In the genomic region with DNA sequence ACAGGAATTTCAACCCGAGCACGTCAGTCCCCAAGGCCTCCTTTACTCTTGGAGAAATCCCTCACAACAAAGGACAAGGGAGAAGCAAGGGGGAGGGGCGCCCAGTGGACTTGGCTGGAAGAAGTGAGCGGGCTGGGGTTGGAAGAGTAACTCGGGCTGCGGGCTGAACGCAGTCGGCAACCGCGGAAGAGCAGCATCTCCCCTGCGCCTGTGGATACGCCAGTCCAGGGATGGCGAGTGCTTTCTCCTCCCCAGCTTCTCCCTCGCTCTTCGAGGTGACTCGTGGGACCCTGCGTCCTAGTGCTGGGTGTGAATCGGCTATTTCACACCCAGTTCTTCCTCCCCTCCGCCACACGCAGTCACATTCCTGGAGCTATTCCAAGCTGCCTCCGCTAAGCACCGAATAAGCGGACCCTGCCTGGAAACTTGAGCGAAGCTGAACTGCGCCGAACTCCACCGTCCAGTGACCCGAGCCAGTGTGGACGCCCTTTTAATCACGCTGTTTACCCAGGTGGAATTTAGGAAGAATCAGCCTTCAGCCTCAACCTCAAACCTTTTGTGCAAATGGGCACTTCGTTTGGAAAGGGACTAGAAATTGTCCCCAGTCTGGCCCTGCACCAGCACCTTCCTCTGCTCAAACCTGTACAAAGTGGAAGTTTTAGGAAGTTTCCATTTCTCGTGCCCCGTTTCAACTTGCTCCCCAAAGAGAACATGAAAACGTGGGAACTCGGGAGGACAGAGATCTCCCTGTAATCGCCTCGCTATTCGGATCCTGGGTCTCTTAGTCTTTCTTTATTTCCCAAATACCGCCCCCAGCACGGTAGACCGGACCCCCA, we compare ENCODE assay signal across 8 cellular contexts.
DNase-seq lines count a peak whose midpoint lies in the region; ATAC-seq and TF ChIP-seq lines count a peak whose summit lies in the region.

No MANE protein-coding gene starts in this region.

- peak overlapping the region; percentile 69; the same call in 1 of the 2 replicates for H3K9ac ChIP-seq in iPS-20b (ENCODE audit: low read depth, low read length)

- ATAC-seq in gastrocnemius medialis (no peak), GM18873 (IDR thresholded peaks at IDR 0.05; ENCODE audit: low FRiP score, unreplicated experiment) (no peak), HG03571 (IDR thresholded peaks at IDR 0.05; ENCODE audit: unreplicated experiment) (no peak)

- no peak for TF ChIP-seq POLR2A in gastrocnemius medialis (IDR thresholded peaks at IDR 0.05)

- H3K9me3 ChIP-seq in iPS-20b (ENCODE audit: insufficient read depth, low read depth, low read length) (no peaks in the 10 kb centered on the region), gastrocnemius medialis (no peaks in the 10 kb centered on the region)

- H3K27me3 ChIP-seq in iPS-20b (ENCODE audit: insufficient read depth, low read length) (peaks cover 38% of the 10 kb centered on the region), gastrocnemius medialis (peaks cover 0 to 17% (median 14%) of the 10 kb centered on the region in 3 donors)

- H3K27ac ChIP-seq in iPS-20b (ENCODE audit: low read length) (no peak overlapping the region), gastrocnemius medialis (no peak overlapping the region)

- H3K4me3 ChIP-seq in HFF-Myc (replicated peaks; ENCODE audit: low read depth, low read length) (peak overlapping the region; percentile 31), astrocyte of the spinal cord (ENCODE audit: low read depth, low read length) (peak overlapping the region; percentile 46), iPS-20b (ENCODE audit: low read length) (peak overlapping the region; percentile 75), gastrocnemius medialis (peak overlapping the region; percentile 48 to 65 (median 57))

- in situ Hi-C loops in ACHN (cut with HindIII; ENCODE audit: low pct_ligation_motif_present, low pct_unique_long_range_greater_than_20kb, low sequenced_read_pairs) (no loop called here), astrocyte of the spinal cord (cut with HindIII; ENCODE audit: low sequenced_read_pairs) (no loop called here), gastrocnemius medialis (cut with MboI; ENCODE audit: low sequenced_read_pairs in 4 of 4) (no loop called here)

- DNase-seq in ACHN = peak; percentile 76
- DNase-seq in HFF-Myc (ENCODE audit: extremely low read depth, low read depth) = no peak
- DNase-seq in astrocyte of the spinal cord (ENCODE audit: low read depth, low spot score) = peak; percentile 43
- no peak for DNase-seq in gastrocnemius medialis
- no peak for DNase-seq in SIG-M5 treated with dmso at 0.1 percent for 504 hours (lab: John Stamatoyannopoulos, UW; ENCODE audit: unreplicated experiment)

- intact Hi-C loops in gastrocnemius medialis (cut with DNase I; ENCODE audit: low total_unique reads) = no loop called here

- TF ChIP-seq CTCF in HFF-Myc (IDR thresholded peaks at IDR 0.05; ENCODE audit: low read depth, low read length, missing control alignments) (no peak), astrocyte of the spinal cord (IDR thresholded peaks at IDR 0.05; ENCODE audit: low read depth, low read length) (no peak), gastrocnemius medialis (IDR thresholded peaks at IDR 0.05 in 4 of 5, conservative IDR thresholded peaks at IDR 0.05 in 1 of 5) (no peak)

- H3K4me1 ChIP-seq in iPS-20b (ENCODE audit: insufficient read depth, low read length) = peaks cover 24% of the 10 kb centered on the region; the same call in 1 of the 2 replicates
- peaks cover 0 to 4% of the 10 kb centered on the region in 2 donors for H3K4me1 ChIP-seq in gastrocnemius medialis

- no peaks in the 10 kb centered on the region for H3K36me3 ChIP-seq in iPS-20b (ENCODE audit: insufficient read depth, low read depth, low read length)
- H3K36me3 ChIP-seq in gastrocnemius medialis = no peaks in the 10 kb centered on the region

Comparison
In these comparisons a context has a peak if more than half of its experiments do, and no peak if none do; other contexts are left out.
1. DNase-seq: peak in ACHN (single experiment) and astrocyte of the spinal cord (single experiment); none in HFF-Myc (single experiment), gastrocnemius medialis (0 of 2) and SIG-M5 treated with dmso at 0.1 percent for 504 hours (single experiment).
2. Peak in every context shown above with its lines, with median percentiles within 50 percentile points of each other: H3K4me3 ChIP-seq.